2 cellular contexts compared by ENCODE assay signal in the genomic region with DNA sequence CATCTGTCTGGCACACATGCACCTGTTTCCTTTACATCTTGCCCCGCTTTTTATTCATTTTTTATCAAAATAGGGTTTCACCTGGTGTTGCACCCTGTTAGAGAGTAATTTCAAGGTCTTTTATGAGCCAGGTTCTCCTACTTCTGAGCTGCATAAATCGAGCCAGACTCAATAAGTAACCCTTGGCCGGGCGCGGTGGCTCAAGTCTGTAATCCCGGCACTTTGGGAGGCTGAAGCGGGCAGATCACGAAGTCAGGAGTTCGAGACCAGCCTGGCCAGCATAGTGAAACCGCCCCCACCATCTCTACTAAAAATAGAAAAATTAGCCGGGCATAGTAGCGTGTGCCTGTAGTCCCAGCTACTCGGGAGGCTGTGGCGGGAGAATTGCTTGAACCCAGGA.
TF ChIP-seq lines count a peak whose summit lies in the region.

No MANE protein-coding gene starts in this region.

TF ChIP-seq in GM23338, 12 proteins besides CTCF, POLR2A, EP300 and RAD21 (continued from another document):
- TF ChIP-seq ZNF462 (CRISPR knock-in tag; IDR thresholded peaks at IDR 0.05) (no peak), ZNF114 (CRISPR knock-in tag; IDR thresholded peaks at IDR 0.05) (no peak), EZH2 (IDR thresholded peaks at IDR 0.05; ENCODE audit: low read depth, unreplicated experiment) (no peak), EZH2phosphoT487 (IDR thresholded peaks at IDR 0.05; ENCODE audit: unreplicated experiment) (no peak), POLR2AphosphoS5 (IDR thresholded peaks at IDR 0.05; ENCODE audit: low read depth) (no peak), ZNF331 (CRISPR knock-in tag; IDR thresholded peaks at IDR 0.05; ENCODE audit: low read depth) (no peak), STAT1 (IDR thresholded peaks at IDR 0.05; ENCODE audit: unreplicated experiment) (no peak)
- TF ChIP-seq, protein P1, sequence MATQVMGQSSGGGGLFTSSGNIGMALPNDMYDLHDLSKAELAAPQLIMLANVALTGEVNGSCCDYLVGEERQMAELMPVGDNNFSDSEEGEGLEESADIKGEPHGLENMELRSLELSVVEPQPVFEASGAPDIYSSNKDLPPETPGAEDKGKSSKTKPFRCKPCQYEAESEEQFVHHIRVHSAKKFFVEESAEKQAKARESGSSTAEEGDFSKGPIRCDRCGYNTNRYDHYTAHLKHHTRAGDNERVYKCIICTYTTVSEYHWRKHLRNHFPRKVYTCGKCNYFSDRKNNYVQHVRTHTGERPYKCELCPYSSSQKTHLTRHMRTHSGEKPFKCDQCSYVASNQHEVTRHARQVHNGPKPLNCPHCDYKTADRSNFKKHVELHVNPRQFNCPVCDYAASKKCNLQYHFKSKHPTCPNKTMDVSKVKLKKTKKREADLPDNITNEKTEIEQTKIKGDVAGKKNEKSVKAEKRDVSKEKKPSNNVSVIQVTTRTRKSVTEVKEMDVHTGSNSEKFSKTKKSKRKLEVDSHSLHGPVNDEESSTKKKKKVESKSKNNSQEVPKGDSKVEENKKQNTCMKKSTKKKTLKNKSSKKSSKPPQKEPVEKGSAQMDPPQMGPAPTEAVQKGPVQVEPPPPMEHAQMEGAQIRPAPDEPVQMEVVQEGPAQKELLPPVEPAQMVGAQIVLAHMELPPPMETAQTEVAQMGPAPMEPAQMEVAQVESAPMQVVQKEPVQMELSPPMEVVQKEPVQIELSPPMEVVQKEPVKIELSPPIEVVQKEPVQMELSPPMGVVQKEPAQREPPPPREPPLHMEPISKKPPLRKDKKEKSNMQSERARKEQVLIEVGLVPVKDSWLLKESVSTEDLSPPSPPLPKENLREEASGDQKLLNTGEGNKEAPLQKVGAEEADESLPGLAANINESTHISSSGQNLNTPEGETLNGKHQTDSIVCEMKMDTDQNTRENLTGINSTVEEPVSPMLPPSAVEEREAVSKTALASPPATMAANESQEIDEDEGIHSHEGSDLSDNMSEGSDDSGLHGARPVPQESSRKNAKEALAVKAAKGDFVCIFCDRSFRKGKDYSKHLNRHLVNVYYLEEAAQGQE (IDR thresholded peaks at IDR 0.05; ENCODE audit: unreplicated experiment): no peak

TF ChIP-seq in WTC11, 78 proteins besides CTCF, POLR2A, EP300 and RAD21 (continued from another document):
- TF ChIP-seq ZNF532 (CRISPR knock-in tag; IDR thresholded peaks at IDR 0.05; ENCODE audit: borderline replicate concordance) (no peak), ESRRA (CRISPR knock-in tag; IDR thresholded peaks at IDR 0.05; ENCODE audit: borderline replicate concordance) (no peak), TEAD4 (CRISPR knock-in tag; IDR thresholded peaks at IDR 0.05) (no peak), RORB (CRISPR knock-in tag; IDR thresholded peaks at IDR 0.05) (no peak)
TF ChIP-seq in WTC11: peak in this region for 0.
